Comparison of ENCODE assay signal across 1 cellular context in the genomic region with DNA sequence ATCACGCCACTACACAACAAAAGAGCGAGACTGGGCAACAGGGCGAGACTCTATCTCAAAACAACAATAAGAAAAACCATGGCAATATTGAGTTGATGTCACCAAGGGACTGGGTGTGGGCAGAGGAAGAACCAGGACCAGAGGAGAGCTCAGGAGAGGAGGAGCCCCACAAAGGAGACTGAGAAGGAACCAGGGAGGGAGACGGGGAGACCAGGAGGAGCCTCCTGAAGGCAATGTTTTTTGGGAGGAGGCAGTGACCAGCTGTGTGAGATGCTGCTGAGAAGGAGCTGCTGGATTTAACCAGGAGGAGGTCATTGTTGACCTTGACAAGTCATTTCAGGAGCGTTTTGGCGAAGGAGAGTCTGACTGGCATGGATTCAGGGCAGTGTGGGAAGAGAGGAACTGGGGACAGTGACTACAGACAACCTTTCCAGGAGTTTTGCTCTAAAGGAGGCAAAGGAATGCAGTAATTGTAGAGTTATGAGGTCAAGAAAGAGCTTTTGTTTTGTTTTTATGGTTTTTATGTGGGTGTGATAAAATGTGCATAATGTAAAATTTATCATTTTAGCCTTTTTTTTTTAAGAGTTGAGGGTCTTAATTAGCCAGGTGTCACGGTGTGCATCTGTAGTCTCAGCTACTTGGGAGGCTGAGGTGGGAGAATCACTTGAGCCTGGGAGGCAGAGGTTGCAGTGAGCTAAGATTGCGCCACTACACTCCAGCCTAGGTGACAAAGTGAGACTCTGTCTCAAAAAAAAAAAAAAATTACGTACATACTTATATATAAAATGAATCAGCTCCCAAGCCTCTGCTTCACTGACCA.
TF ChIP-seq lines count a peak whose summit lies in the region.

No MANE protein-coding gene starts in this region.

TF ChIP-seq in WTC11, 78 proteins besides CTCF, POLR2A, EP300 and RAD21 (continued from another document):
- TF ChIP-seq, protein P1, sequence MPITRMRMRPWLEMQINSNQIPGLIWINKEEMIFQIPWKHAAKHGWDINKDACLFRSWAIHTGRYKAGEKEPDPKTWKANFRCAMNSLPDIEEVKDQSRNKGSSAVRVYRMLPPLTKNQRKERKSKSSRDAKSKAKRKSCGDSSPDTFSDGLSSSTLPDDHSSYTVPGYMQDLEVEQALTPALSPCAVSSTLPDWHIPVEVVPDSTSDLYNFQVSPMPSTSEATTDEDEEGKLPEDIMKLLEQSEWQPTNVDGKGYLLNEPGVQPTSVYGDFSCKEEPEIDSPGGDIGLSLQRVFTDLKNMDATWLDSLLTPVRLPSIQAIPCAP (CRISPR knock-in tag; IDR thresholded peaks at IDR 0.05) = no peak
- TF ChIP-seq ZNF138 (CRISPR knock-in tag; conservative IDR thresholded peaks at IDR 0.05) (no peak), TP53 (CRISPR knock-in tag; IDR thresholded peaks at IDR 0.05) (no peak), ZNF263 (CRISPR knock-in tag; IDR thresholded peaks at IDR 0.05; ENCODE audit: low read depth) (no peak), ZNF671 (CRISPR knock-in tag; IDR thresholded peaks at IDR 0.05) (no peak), GTF2I (CRISPR knock-in tag; conservative IDR thresholded peaks at IDR 0.05) (no peak), MXD4 (CRISPR knock-in tag; IDR thresholded peaks at IDR 0.05; ENCODE audit: borderline replicate concordance) (no peak)
- TF ChIP-seq, protein P2, sequence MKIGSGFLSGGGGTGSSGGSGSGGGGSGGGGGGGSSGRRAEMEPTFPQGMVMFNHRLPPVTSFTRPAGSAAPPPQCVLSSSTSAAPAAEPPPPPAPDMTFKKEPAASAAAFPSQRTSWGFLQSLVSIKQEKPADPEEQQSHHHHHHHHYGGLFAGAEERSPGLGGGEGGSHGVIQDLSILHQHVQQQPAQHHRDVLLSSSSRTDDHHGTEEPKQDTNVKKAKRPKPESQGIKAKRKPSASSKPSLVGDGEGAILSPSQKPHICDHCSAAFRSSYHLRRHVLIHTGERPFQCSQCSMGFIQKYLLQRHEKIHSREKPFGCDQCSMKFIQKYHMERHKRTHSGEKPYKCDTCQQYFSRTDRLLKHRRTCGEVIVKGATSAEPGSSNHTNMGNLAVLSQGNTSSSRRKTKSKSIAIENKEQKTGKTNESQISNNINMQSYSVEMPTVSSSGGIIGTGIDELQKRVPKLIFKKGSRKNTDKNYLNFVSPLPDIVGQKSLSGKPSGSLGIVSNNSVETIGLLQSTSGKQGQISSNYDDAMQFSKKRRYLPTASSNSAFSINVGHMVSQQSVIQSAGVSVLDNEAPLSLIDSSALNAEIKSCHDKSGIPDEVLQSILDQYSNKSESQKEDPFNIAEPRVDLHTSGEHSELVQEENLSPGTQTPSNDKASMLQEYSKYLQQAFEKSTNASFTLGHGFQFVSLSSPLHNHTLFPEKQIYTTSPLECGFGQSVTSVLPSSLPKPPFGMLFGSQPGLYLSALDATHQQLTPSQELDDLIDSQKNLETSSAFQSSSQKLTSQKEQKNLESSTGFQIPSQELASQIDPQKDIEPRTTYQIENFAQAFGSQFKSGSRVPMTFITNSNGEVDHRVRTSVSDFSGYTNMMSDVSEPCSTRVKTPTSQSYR (CRISPR knock-in tag; IDR thresholded peaks at IDR 0.05) = no peak
- TF ChIP-seq, protein P3, sequence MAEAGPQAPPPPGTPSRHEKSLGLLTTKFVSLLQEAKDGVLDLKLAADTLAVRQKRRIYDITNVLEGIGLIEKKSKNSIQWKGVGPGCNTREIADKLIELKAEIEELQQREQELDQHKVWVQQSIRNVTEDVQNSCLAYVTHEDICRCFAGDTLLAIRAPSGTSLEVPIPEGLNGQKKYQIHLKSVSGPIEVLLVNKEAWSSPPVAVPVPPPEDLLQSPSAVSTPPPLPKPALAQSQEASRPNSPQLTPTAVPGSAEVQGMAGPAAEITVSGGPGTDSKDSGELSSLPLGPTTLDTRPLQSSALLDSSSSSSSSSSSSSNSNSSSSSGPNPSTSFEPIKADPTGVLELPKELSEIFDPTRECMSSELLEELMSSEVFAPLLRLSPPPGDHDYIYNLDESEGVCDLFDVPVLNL (CRISPR knock-in tag; IDR thresholded peaks at IDR 0.05; ENCODE audit: borderline replicate concordance, low read depth) = no peak
- TF ChIP-seq, protein P4, sequence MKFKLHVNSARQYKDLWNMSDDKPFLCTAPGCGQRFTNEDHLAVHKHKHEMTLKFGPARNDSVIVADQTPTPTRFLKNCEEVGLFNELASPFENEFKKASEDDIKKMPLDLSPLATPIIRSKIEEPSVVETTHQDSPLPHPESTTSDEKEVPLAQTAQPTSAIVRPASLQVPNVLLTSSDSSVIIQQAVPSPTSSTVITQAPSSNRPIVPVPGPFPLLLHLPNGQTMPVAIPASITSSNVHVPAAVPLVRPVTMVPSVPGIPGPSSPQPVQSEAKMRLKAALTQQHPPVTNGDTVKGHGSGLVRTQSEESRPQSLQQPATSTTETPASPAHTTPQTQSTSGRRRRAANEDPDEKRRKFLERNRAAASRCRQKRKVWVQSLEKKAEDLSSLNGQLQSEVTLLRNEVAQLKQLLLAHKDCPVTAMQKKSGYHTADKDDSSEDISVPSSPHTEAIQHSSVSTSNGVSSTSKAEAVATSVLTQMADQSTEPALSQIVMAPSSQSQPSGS (CRISPR knock-in tag; IDR thresholded peaks at IDR 0.05; ENCODE audit: borderline replicate concordance, low read depth) = no peak
TF ChIP-seq in WTC11: peak in this region for 0.
